24 cellular contexts compared by ENCODE assay signal in genomic region chr7:15915694-15916093, GRCh38.
DNase-seq lines count a peak whose midpoint lies in the region; ATAC-seq, FAIRE-seq and TF ChIP-seq lines count a peak whose summit lies in the region.
"Had no signal": no experiment of that assay in that cellular context is flagged by ENCODE, and none has a peak within 500 bp of the region (broad histone marks: within the 10 kb centered on the region; RNA-seq: fewer than 3 reads in every experiment).

No MANE protein-coding gene starts in this region.

- TF ChIP-seq CTCF in foreskin fibroblast (IDR thresholded peaks at IDR 0.05; ENCODE audit: low read depth, low read length) (no peak), WERI-Rb-1 (IDR thresholded peaks at IDR 0.05; ENCODE audit: low read depth, low read length) (no peak)

- H3K4me1 Mint-ChIP-seq in stimulated activated naive B cell treated with anti-CD40 and anti-IgM and Interleukin-4, amounts not matched to agents 10 μg/mL and 1 μg/mL and 100 μg/mL, for 72 hours: peaks cover 0 to 6% of the 10 kb centered on the region in 2 donors

- H3K9me3 Mint-ChIP-seq in stimulated activated naive B cell treated with anti-CD40 and anti-IgM and Interleukin-4, amounts not matched to agents 10 μg/mL and 1 μg/mL and 100 μg/mL, for 72 hours: peaks cover 0 to 1% of the 10 kb centered on the region in 2 donors

- H3K36me3 ChIP-seq in BLaER1 treated with 17β-estradiol and CSF1 and Interleukin-3, amounts not matched to agents 10 nM and 100 nM: no peaks in the 10 kb centered on the region
- H3K36me3 ChIP-seq in WERI-Rb-1: no peaks in the 10 kb centered on the region

- no peak for ATAC-seq in stimulated activated naive B cell treated with anti-CD40 and anti-IgM and Interleukin-4, amounts not matched to agents 10 μg/mL and 1 μg/mL and 100 μg/mL, for 72 hours (replicated peaks)
- ATAC-seq: Panc1 had no signal

- peak; percentile 14 for DNase-seq in LHCN-M2 (ENCODE audit: low read depth)
- peak; percentile 60 to 75 for DNase-seq in foreskin fibroblast
- DNase-seq in urothelium cell line (ENCODE audit: low spot score): no peak
- DNase-seq in stimulated activated naive B cell treated with anti-CD40 and anti-IgM and Interleukin-4, amounts not matched to agents 10 μg/mL and 1 μg/mL and 100 μg/mL, for 72 hours: no peak
- DNase-seq in stimulated activated naive CD4-positive, alpha-beta T cell (lab: John Stamatoyannopoulos, UW): no peak
- DNase-seq in WERI-Rb-1: no peak
- DNase-seq: DMS79 treated with DMSO at 0.1 percent for 48 hours, GOT3, MV-4-11, NCI-H1105 treated with DMSO at 0.1 percent for 48 hours, NCI-H2029 treated with DMSO at 0.1 percent for 48 hours, NCI-H2171, NCI-H345, NCI-H524, NCI-H774, SIG-M5, SK-N-SH had no signal

- FAIRE-seq in urothelium cell line (lab: Jason Lieb, UNC): peak; percentile 27
- FAIRE-seq: GM12892, GM18507, HTR-8/SVneo had no signal

- H4K20me1 ChIP-seq in BLaER1 treated with 17β-estradiol and CSF1 and Interleukin-3, amounts not matched to agents 10 nM and 100 nM: no peaks in the 10 kb centered on the region

- peaks cover 0 to 4% (median 0%) of the 10 kb centered on the region in 11 experiments; a peak in 1 of 22 replicates for H3K9me3 ChIP-seq in BLaER1 treated with 17β-estradiol and CSF1 and Interleukin-3, amounts not matched to agents 10 nM and 100 nM (replicated peaks in 1 of 11)
- no peaks in the 10 kb centered on the region for H3K9me3 ChIP-seq in WERI-Rb-1 (ENCODE audit: severe bottlenecking)
- H3K9me3 ChIP-seq: SK-N-SH had no signal

- H3K4me3 ChIP-seq in BLaER1 treated with 17β-estradiol and CSF1 and Interleukin-3, amounts not matched to agents 10 nM and 100 nM: no peak overlapping the region
- no peak overlapping the region for H3K4me3 ChIP-seq in foreskin fibroblast (ENCODE audit: low read depth in 1 of 2, low read length in 2 of 2)
- H3K4me3 ChIP-seq in WERI-Rb-1 (ENCODE audit: low read depth, low read length): no peak overlapping the region

- H3K9ac ChIP-seq in BLaER1 treated with 17β-estradiol and CSF1 and Interleukin-3, amounts not matched to agents 10 nM and 100 nM: no peak overlapping the region
- H3K9ac ChIP-seq: KMS-11, SK-N-SH had no signal

- 0 out of 22 replicates have a peak overlapping the region, but pooled peaks of 1 of the 11 experiments have one; percentile 60 for H3K27ac ChIP-seq in BLaER1 treated with 17β-estradiol and CSF1 and Interleukin-3, amounts not matched to agents 10 nM and 100 nM
- H3K27ac ChIP-seq in WERI-Rb-1: no peak overlapping the region
- H3K27ac ChIP-seq: C4-2B, KMS-11 had no signal

- H3K36me3 Mint-ChIP-seq in stimulated activated naive B cell treated with anti-CD40 and anti-IgM and Interleukin-4, amounts not matched to agents 10 μg/mL and 1 μg/mL and 100 μg/mL, for 72 hours: no peaks in the 10 kb centered on the region

- H3K27ac Mint-ChIP-seq in stimulated activated naive B cell treated with anti-CD40 and anti-IgM and Interleukin-4, amounts not matched to agents 10 μg/mL and 1 μg/mL and 100 μg/mL, for 72 hours: no peak overlapping the region

- H3K27me3 ChIP-seq in BLaER1 treated with 17β-estradiol and CSF1 and Interleukin-3, amounts not matched to agents 10 nM and 100 nM: no peaks in the 10 kb centered on the region
- no peaks in the 10 kb centered on the region for H3K27me3 ChIP-seq in WERI-Rb-1 (ENCODE audit: insufficient read depth, low read depth, severe bottlenecking)

- H3K4me1 ChIP-seq in BLaER1 treated with 17β-estradiol and CSF1 and Interleukin-3, amounts not matched to agents 10 nM and 100 nM: peaks cover 14 to 31% (median 27%) of the 10 kb centered on the region in 10 experiments

- H3K4me2 ChIP-seq in BLaER1 treated with 17β-estradiol and CSF1 and Interleukin-3, amounts not matched to agents 10 nM and 100 nM: peak overlapping the region in 9 of 11 experiments; percentile 64 to 89 (median 75); a peak in 11 of 22 replicates
- H3K4me2 ChIP-seq: KMS-11, SK-N-SH had no signal

- no peak overlapping the region for H3K4me3 Mint-ChIP-seq in stimulated activated naive B cell treated with anti-CD40 and anti-IgM and Interleukin-4, amounts not matched to agents 10 μg/mL and 1 μg/mL and 100 μg/mL, for 72 hours

- H3K27me3 Mint-ChIP-seq in stimulated activated naive B cell treated with anti-CD40 and anti-IgM and Interleukin-4, amounts not matched to agents 10 μg/mL and 1 μg/mL and 100 μg/mL, for 72 hours: no peaks in the 10 kb centered on the region

Comparison
In these comparisons a context has a peak if more than half of its experiments do, and no peak if none do; other contexts are left out.
1. DNase-seq: peak in LHCN-M2 (single experiment) and foreskin fibroblast (2 of 2); none in urothelium cell line (single experiment), stimulated activated naive B cell treated with anti-CD40 and anti-IgM and Interleukin-4, amounts not matched to agents 10 μg/mL and 1 μg/mL and 100 μg/mL, for 72 hours (single experiment), stimulated activated naive CD4-positive, alpha-beta T cell (0 of 6) and WERI-Rb-1 (single experiment).